ENCODE assay signal across 8 cellular contexts in the genomic region with DNA sequence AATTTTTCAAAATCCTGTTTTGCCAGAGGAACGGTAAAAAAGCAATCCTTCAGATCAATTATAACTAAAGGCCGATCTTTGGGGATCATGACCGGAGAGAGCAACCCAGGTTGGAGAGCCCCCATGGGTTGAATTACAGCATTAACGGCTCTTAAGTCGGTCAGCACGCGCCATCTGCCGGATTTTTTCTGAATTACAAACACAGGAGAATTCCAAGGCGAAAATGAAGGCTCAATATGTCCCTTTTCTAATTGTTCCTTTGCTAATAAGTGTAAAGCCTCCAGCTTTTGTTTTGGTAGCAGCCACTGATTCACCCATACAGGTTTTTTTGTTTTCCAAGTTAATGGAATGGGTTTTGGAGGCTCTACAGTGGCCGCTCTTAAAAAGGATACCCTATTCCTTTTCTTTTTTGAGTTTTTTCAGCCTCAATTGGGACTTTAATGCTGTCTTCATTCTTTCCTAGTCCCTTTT. TPM values are rescaled to one million over a fixed set of nuclear protein-coding genes. Genes with fewer than 3 reads are reported as not detected.
DNase-seq lines count a peak whose midpoint lies in the region; ATAC-seq, FAIRE-seq and TF ChIP-seq lines count a peak whose summit lies in the region.

No MANE protein-coding gene starts in this region.

- FAIRE-seq in A549 (lab: Jason Lieb, UNC) (no peak), GM19239 (lab: Jason Lieb, UNC) (peak; percentile 83)

- H2AFZ ChIP-seq in mesenchymal stem cell (ENCODE audit: low read depth, low read length): no peak overlapping the region

- H3K18ac ChIP-seq in mesenchymal stem cell (ENCODE audit: low read depth in 1 of 2, low read length in 2 of 2): no peak overlapping the region

- no peaks in the 10 kb centered on the region for H3K27me3 ChIP-seq in mesenchymal stem cell (ENCODE audit: control insufficient read depth in 1 of 2, insufficient read depth in 1 of 2, low read length in 2 of 2)

- H4K8ac ChIP-seq in mesenchymal stem cell (ENCODE audit: low read length): no peak overlapping the region

- no peak for TF ChIP-seq POLR2A in A549 (IDR thresholded peaks at IDR 0.05; ENCODE audit: low read length)

- 5% methylated on average over 10 of the region's 10 CpGs for WGBS in A549 (ENCODE audit: missing lambda C conversion rate)
- 7% methylated on average over 10 of the region's 10 CpGs for WGBS in mesenchymal stem cell

- H2AK5ac ChIP-seq in mesenchymal stem cell (ENCODE audit: low read length, severe bottlenecking): no peak overlapping the region

- H2BK5ac ChIP-seq in mesenchymal stem cell (ENCODE audit: low read depth, low read length, poor library complexity, severe bottlenecking): no peak overlapping the region

- H3K14ac ChIP-seq in mesenchymal stem cell (ENCODE audit: low read length in 2 of 2): no peak overlapping the region

- DNase-seq in A549 (ENCODE audit: low read depth in 1 of 2, low spot score in 1 of 2) (peak in 1 of 2 experiments; percentile 64), GM19239 (ENCODE audit: insufficient read length, low spot score) (no peak), NCI-H510A (lab: John Stamatoyannopoulos, UW) (peak; percentile 44), choroid plexus epithelial cell (ENCODE audit: low read depth) (peak; percentile 78), mesenchymal stem cell (peak; percentile 78)
- peak; percentile 64 for DNase-seq in activated CD4-positive, CD25-positive, alpha-beta regulatory T cell treated with anti-CD3 and anti-CD28 coated beads, Interleukin-2, amount 50 U/mL, for 72 hours
- DNase-seq in stimulated activated CD8-positive, alpha-beta memory T cell treated with anti-CD3 and anti-CD28 coated beads, Interleukin-2, amount 100 ng/mL, for 48 hours (ENCODE audit: low read depth in 2 of 2): peak; percentile 32 to 55

- CTCF ChIA-PET in A549 (lab: Yijun Ruan, JAX): interaction anchor here (0.9 to 1.4 kb wide), 3 partner anchors 25 to 245 kb away, joined by 3 to 5 read pairs (median 4); no protein-coding TSS in a partner anchor

- no peak for TF ChIP-seq EP300 in A549 (IDR thresholded peaks at IDR 0.05)

- peaks cover 3% of the 10 kb centered on the region; the same call in 1 of the 3 replicates for H3K4me1 ChIP-seq in A549
- peaks cover 5% of the 10 kb centered on the region for H3K4me1 ChIP-seq in mesenchymal stem cell (ENCODE audit: control insufficient read depth, insufficient read depth, low read depth, low read length)

- H3K4me2 ChIP-seq in A549 (peak overlapping the region; percentile 41; the same call in 2 of the 3 replicates), mesenchymal stem cell (ENCODE audit: low read length, poor library complexity, severe bottlenecking) (no peak overlapping the region)

- H3K4me3 ChIP-seq in A549 (no peak overlapping the region), choroid plexus epithelial cell (ENCODE audit: low read depth, low read length) (no peak overlapping the region), mesenchymal stem cell (ENCODE audit: insufficient read depth in 1 of 2, low read depth in 1 of 2, low read length in 2 of 2) (no peak overlapping the region)

- no peaks in the 10 kb centered on the region for H3K9me3 ChIP-seq in A549
- no peaks in the 10 kb centered on the region for H3K9me3 ChIP-seq in mesenchymal stem cell (ENCODE audit: control insufficient read depth, low read length)

- no peak overlapping the region for H2BK15ac ChIP-seq in mesenchymal stem cell (ENCODE audit: low read depth, poor library complexity, severe bottlenecking)

- H4K91ac ChIP-seq in mesenchymal stem cell (ENCODE audit: low read length): no peak overlapping the region

- H3K9ac ChIP-seq in mesenchymal stem cell (ENCODE audit: low read length): peak overlapping the region; percentile 23

- no peak overlapping the region for H3K23ac ChIP-seq in mesenchymal stem cell (ENCODE audit: low read length in 2 of 2)

- no peaks in the 10 kb centered on the region for H3K36me3 ChIP-seq in mesenchymal stem cell (ENCODE audit: control insufficient read depth in 1 of 2, insufficient read depth in 2 of 2, low read depth in 1 of 2, low read length in 2 of 2)

- TF ChIP-seq CTCF in A549 (IDR thresholded peaks at IDR 0.05): peak; percentile 64
- TF ChIP-seq CTCF in choroid plexus epithelial cell (conservative IDR thresholded peaks at IDR 0.05; ENCODE audit: low read depth, low read length): peak; percentile 73

- H2BK12ac ChIP-seq in mesenchymal stem cell (ENCODE audit: low read length in 2 of 2): no peak overlapping the region

- H2BK120ac ChIP-seq in mesenchymal stem cell (ENCODE audit: low read depth, low read length): no peak overlapping the region

- no peak overlapping the region for H3K4ac ChIP-seq in mesenchymal stem cell (ENCODE audit: low read depth in 1 of 2, low read length in 2 of 2)

- POLR2A ChIA-PET in A549 (lab: Yijun Ruan, JAX): no interaction called here

- ATAC-seq in A549 (no peak), GM21786 (IDR thresholded peaks at IDR 0.05; ENCODE audit: unreplicated experiment) (no peak)

- peak; percentile 67 to 73 for TF ChIP-seq RAD21 in A549 (conservative IDR thresholded peaks at IDR 0.05 in 1 of 2, IDR thresholded peaks at IDR 0.05 in 1 of 2)

- no peaks in the 10 kb centered on the region for H3K79me1 ChIP-seq in mesenchymal stem cell (replicated peaks; ENCODE audit: low read length, poor library complexity, severe bottlenecking)

- H3K27ac ChIP-seq in A549: no peak overlapping the region
- H3K27ac ChIP-seq in mesenchymal stem cell (ENCODE audit: low read length, poor library complexity, severe bottlenecking): no peak overlapping the region

TF ChIP-seq in A549, 52 proteins besides CTCF, POLR2A, EP300 and RAD21:
- TF ChIP-seq SMC3 (IDR thresholded peaks at IDR 0.05): peak; percentile 58; the same call in 2 of the 3 replicates
- TF ChIP-seq, protein P1, sequence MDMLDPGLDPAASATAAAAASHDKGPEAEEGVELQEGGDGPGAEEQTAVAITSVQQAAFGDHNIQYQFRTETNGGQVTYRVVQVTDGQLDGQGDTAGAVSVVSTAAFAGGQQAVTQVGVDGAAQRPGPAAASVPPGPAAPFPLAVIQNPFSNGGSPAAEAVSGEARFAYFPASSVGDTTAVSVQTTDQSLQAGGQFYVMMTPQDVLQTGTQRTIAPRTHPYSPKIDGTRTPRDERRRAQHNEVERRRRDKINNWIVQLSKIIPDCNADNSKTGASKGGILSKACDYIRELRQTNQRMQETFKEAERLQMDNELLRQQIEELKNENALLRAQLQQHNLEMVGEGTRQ (IDR thresholded peaks at IDR 0.05): no peak

RNA-seq across cellular contexts. Expression of a gene that starts 16.9 kb away (rescaled TPM):
- polyA plus RNA-seq in A549 (2011; rRNA removed) (not detected in 2 replicates), A549 (2017; fragmentation: RNase III; extraction: RNeasy Plus Mini Kit Qiagen cat#74134 plus additional on column Dnase treatment) (not detected in 3 replicates)
- not detected in 2 replicates for polyA plus RNA-seq in A549 (2012; cell fraction: cytosol; rRNA removed)
- not detected in 2 replicates for polyA plus RNA-seq in A549 (2012; cell fraction: nucleus; rRNA removed)
- polyA minus RNA-seq in A549 (2011; rRNA and poly(A)+ RNA removed): not detected in 2 replicates
- 0.06 TPM for polyA plus RNA-seq in mesenchymal stem cell (2013, experiment 1 of 2)
- not detected for polyA plus RNA-seq in mesenchymal stem cell (2013, experiment 2 of 2)

RNA-seq across cellular contexts. Expression of a gene that starts 19.5 kb away (rescaled TPM):
- polyA plus RNA-seq in A549 (2011; rRNA removed) (46.4 and 65.2 TPM in 2 replicates), A549 (2017; fragmentation: RNase III; extraction: RNeasy Plus Mini Kit Qiagen cat#74134 plus additional on column Dnase treatment) (82.5 to 101 TPM (median 84.1 TPM) in 3 replicates)
- polyA plus RNA-seq in A549 (2012; cell fraction: cytosol; rRNA removed): 21.5 and 25.9 TPM in 2 replicates
- 8.0 and 15.2 TPM in 2 replicates for polyA plus RNA-seq in A549 (2012; cell fraction: nucleus; rRNA removed)
- polyA minus RNA-seq in A549 (2011; rRNA and poly(A)+ RNA removed): 30.5 and 31.1 TPM in 2 replicates
- polyA plus RNA-seq in mesenchymal stem cell (2013, experiment 1 of 2): 58.1 TPM
- 59.5 TPM for polyA plus RNA-seq in mesenchymal stem cell (2013, experiment 2 of 2)

RNA-seq across cellular contexts. Expression of a gene that starts 30.4 kb away (rescaled TPM):
- 28.2 and 30.3 TPM in 2 replicates for polyA plus RNA-seq in A549 (2011; rRNA removed)
- polyA plus RNA-seq in A549 (2012; cell fraction: cytosol; rRNA removed): 34.5 and 35.9 TPM in 2 replicates
- 30.6 and 32.0 TPM in 2 replicates for polyA plus RNA-seq in A549 (2012; cell fraction: nucleus; rRNA removed)
- 31.9 to 39.4 TPM (median 38.5 TPM) in 3 replicates for polyA plus RNA-seq in A549 (2017; fragmentation: RNase III; extraction: RNeasy Plus Mini Kit Qiagen cat#74134 plus additional on column Dnase treatment)
- polyA minus RNA-seq in A549 (2011; rRNA and poly(A)+ RNA removed): 20.7 and 23.6 TPM in 2 replicates
- polyA plus RNA-seq in mesenchymal stem cell (2013, experiment 1 of 2): 32.7 TPM
- 33.3 TPM for polyA plus RNA-seq in mesenchymal stem cell (2013, experiment 2 of 2)
